In the genomic region with DNA sequence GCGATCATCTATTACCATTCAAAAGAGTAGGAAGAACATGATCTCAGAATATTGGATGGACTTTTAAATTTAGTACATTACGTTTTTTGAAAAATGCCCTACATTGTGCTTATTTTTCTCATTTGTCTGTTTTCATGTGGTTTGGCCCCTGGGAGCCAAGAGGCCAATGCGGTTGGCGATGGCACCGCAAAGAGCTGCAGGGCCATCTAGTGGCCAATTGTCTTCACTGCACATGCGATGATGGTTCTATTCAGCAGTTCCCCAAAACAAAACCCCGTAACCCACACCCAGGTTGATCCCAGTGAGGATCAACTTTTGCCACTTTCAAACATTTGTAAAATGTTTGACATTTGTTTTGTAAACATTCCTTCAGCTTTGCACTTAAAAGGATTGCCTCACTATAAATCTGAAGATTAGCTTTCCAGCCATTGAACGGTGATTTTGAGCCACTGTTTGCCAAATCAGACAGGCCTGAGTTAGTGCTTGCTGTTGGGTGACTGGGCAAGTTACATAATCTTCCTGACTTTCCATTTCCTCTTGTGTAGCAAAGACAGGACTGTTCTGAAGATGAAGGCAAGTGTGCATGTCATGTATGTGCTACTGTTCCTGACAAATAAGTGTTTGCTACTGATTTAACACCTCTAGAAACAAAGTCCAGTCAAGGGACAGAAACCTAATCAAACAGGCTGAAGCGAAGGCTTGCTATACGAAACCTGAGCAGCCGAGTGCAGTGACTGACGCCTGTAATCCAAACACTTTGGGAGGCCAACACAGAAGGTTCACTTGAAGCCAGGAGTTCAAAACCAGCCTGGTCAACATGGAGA, we compare ENCODE assay signal across 8 cellular contexts. TPM values are rescaled to one million over a fixed set of nuclear protein-coding genes. Genes with fewer than 3 reads are reported as not detected.
DNase-seq lines count a peak whose midpoint lies in the region; ATAC-seq and TF ChIP-seq lines count a peak whose summit lies in the region.

No MANE protein-coding gene starts in this region.

- peak overlapping the region; percentile 19 for H2AFZ ChIP-seq in parathyroid adenoma

- TF ChIP-seq POLR2A in thyroid gland (IDR thresholded peaks at IDR 0.05) = no peak

- no peak overlapping the region for H3K4me2 ChIP-seq in parathyroid adenoma (ENCODE audit: low read length)

- no peak overlapping the region for H3K4me3 ChIP-seq in parathyroid adenoma (ENCODE audit: low read depth, low read length)
- no peak overlapping the region for H3K4me3 ChIP-seq in thyroid gland (replicated peaks in 1 of 3)

- H3K4me3 Mint-ChIP-seq in IgD-negative memory B cell (no peak overlapping the region), glutamatergic neuron (ENCODE audit: unreplicated experiment) (no peak overlapping the region)

- H3K36me3 ChIP-seq in parathyroid adenoma (ENCODE audit: control insufficient read depth, insufficient read depth, low read length) = no peaks in the 10 kb centered on the region
- no peaks in the 10 kb centered on the region for H3K36me3 ChIP-seq in thyroid gland

- intact Hi-C loops in thyroid gland (cut with DNase I) = loop anchor here (5.0 kb wide), 1 partner anchor 227 kb away; no protein-coding TSS in a partner anchor

- 39 to 42% methylated on average over 12 of the region's 12 CpGs for WGBS in thyroid gland, 2 donors

- DNase-seq in Daoy (ENCODE audit: low read depth) (peak; percentile 66), SK-N-DZ (ENCODE audit: low spot score) (peak; percentile 68), glutamatergic neuron (peak; percentile 85), thyroid gland (peak; percentile 83 to 84)
- peak; percentile 70 for DNase-seq in activated naive CD4-positive, alpha-beta T cell treated with anti-CD3 and anti-CD28 coated beads, Interleukin-2, amount 50 U/mL, for 16 hours

- H3K27ac Mint-ChIP-seq in IgD-negative memory B cell (peak overlapping the region in 2 of 3 donors; percentile 47 to 80), glutamatergic neuron (ENCODE audit: unreplicated experiment) (no peak overlapping the region)

- H3K27me3 Mint-ChIP-seq in IgD-negative memory B cell (no peaks in the 10 kb centered on the region), glutamatergic neuron (ENCODE audit: unreplicated experiment) (peaks cover 2% of the 10 kb centered on the region)

- H3K36me3 Mint-ChIP-seq in IgD-negative memory B cell = peaks cover 3% of the 10 kb centered on the region
- H3K36me3 Mint-ChIP-seq in glutamatergic neuron (ENCODE audit: unreplicated experiment) = no peaks in the 10 kb centered on the region

- H3K27ac ChIP-seq in parathyroid adenoma (peak overlapping the region; percentile 52), thyroid gland (peak overlapping the region; percentile 6 to 31 (median 27))

- TF ChIP-seq CTCF in glutamatergic neuron (IDR thresholded peaks at IDR 0.05; ENCODE audit: partially characterized antibody, unreplicated experiment) = peak; percentile 97
- peak; percentile 91 for TF ChIP-seq CTCF in parathyroid adenoma (IDR thresholded peaks at IDR 0.05)
- peak; percentile 83 to 99 (median 97) for TF ChIP-seq CTCF in thyroid gland (IDR thresholded peaks at IDR 0.05)

- H3K9me3 ChIP-seq in parathyroid adenoma (ENCODE audit: control insufficient read depth, low read length) (no peaks in the 10 kb centered on the region), thyroid gland (no peaks in the 10 kb centered on the region)

- no peak overlapping the region for H3K9ac ChIP-seq in parathyroid adenoma

- no peaks in the 10 kb centered on the region for H3K27me3 ChIP-seq in parathyroid adenoma (ENCODE audit: control insufficient read depth, insufficient read depth, low read length)
- no peaks in the 10 kb centered on the region for H3K27me3 ChIP-seq in thyroid gland

- H3K79me2 ChIP-seq in parathyroid adenoma = no peaks in the 10 kb centered on the region

- no peak for ATAC-seq in GM21576 (IDR thresholded peaks at IDR 0.05; ENCODE audit: unreplicated experiment)

- peaks cover 4% of the 10 kb centered on the region for H3K4me1 ChIP-seq in parathyroid adenoma
- no peaks in the 10 kb centered on the region for H3K4me1 ChIP-seq in thyroid gland

- H3K9me3 Mint-ChIP-seq in IgD-negative memory B cell = peaks cover 0 to 2% (median 0%) of the 10 kb centered on the region in 3 donors
- H3K9me3 Mint-ChIP-seq in glutamatergic neuron (ENCODE audit: unreplicated experiment) = peaks cover 5% of the 10 kb centered on the region

- peaks cover 0 to 6% (median 5%) of the 10 kb centered on the region in 3 donors for H3K4me1 Mint-ChIP-seq in IgD-negative memory B cell
- no peaks in the 10 kb centered on the region for H3K4me1 Mint-ChIP-seq in glutamatergic neuron (ENCODE audit: low read depth, unreplicated experiment)

RNA-seq across cellular contexts. Expression of a gene that starts 29.2 kb away (rescaled TPM):
- total RNA-seq in Daoy (2014; rRNA removed; shearing (Covaris generic)) = 114 and 117 TPM in 2 replicates
- polyA plus RNA-seq in IgD-negative memory B cell = 147 TPM
- polyA plus RNA-seq in SK-N-DZ (2014; cell fraction: cytosol; rRNA removed) = 63.4 and 80.6 TPM in 2 replicates
- polyA plus RNA-seq in SK-N-DZ (2014; cell fraction: nucleus; rRNA removed) = 44.1 and 51.4 TPM in 2 replicates
- total RNA-seq in glutamatergic neuron (ENCODE audit: unreplicated experiment) (77.4 TPM), thyroid gland (100 to 1,000 TPM; 301 to 513 (median 421) TPM)

RNA-seq across cellular contexts. Expression of a gene that starts 53.8 kb away (rescaled TPM):
- 2.8 and 5.5 TPM in 2 replicates for total RNA-seq in Daoy (2014; rRNA removed; shearing (Covaris generic))
- polyA plus RNA-seq in IgD-negative memory B cell = 0.16 TPM
- polyA plus RNA-seq in SK-N-DZ (2014; cell fraction: cytosol; rRNA removed) = 10.8 and 10.9 TPM in 2 replicates
- polyA plus RNA-seq in SK-N-DZ (2014; cell fraction: nucleus; rRNA removed) = 6.6 and 8.7 TPM in 2 replicates
- total RNA-seq in glutamatergic neuron (ENCODE audit: unreplicated experiment) (8.3 TPM), thyroid gland (10 to 100 TPM; 10.4 to 18.0 (median 14.2) TPM)

RNA-seq across cellular contexts. Expression of a gene that starts 57.1 kb away (rescaled TPM):
- total RNA-seq in Daoy (2014; rRNA removed; shearing (Covaris generic)) = 32.5 and 33.2 TPM in 2 replicates
- 12.0 TPM for polyA plus RNA-seq in IgD-negative memory B cell
- 35.6 and 37.4 TPM in 2 replicates for polyA plus RNA-seq in SK-N-DZ (2014; cell fraction: cytosol; rRNA removed)
- 13.6 and 15.0 TPM in 2 replicates for polyA plus RNA-seq in SK-N-DZ (2014; cell fraction: nucleus; rRNA removed)
- total RNA-seq in glutamatergic neuron (ENCODE audit: unreplicated experiment) (11.7 TPM), thyroid gland (10 to 100 TPM; 21.2 to 40.2 (median 26.5) TPM)
